ENCODE assay signal across 1 cellular context in genomic region chr15:52710710-52711107, GRCh38.
TF ChIP-seq lines count a peak whose summit lies in the region.

No MANE protein-coding gene starts in this region.

TF ChIP-seq in H1, 55 proteins besides CTCF, POLR2A, EP300 and RAD21 (continued from another document):
- TF ChIP-seq MAFK (IDR thresholded peaks at IDR 0.05; ENCODE audit: low read depth, low read length) (no peak), SAP30 (IDR thresholded peaks at IDR 0.05; ENCODE audit: insufficient read depth, insufficient replicate concordance, low read length) (no peak), SUZ12 (IDR thresholded peaks at IDR 0.05; ENCODE audit: low read length) (no peak), EZH2 (IDR thresholded peaks at IDR 0.05; ENCODE audit: low read depth, low read length, severe bottlenecking) (no peak), CHD7 (IDR thresholded peaks at IDR 0.05; ENCODE audit: insufficient replicate concordance, low read length) (no peak), MAX (IDR thresholded peaks at IDR 0.05) (no peak), SIN3A (conservative IDR thresholded peaks at IDR 0.05 in 1 of 2, IDR thresholded peaks at IDR 0.05 in 1 of 2; ENCODE audit: low read depth in 1 of 2, low read length in 2 of 2) (no peak), CTBP2 (IDR thresholded peaks at IDR 0.05; ENCODE audit: borderline replicate concordance, insufficient read depth, insufficient read length, low read length) (no peak), SRF (IDR thresholded peaks at IDR 0.05; ENCODE audit: low read depth, low read length) (no peak), TAF1 (IDR thresholded peaks at IDR 0.05; ENCODE audit: low read depth, low read length) (no peak), EGR1 (IDR thresholded peaks at IDR 0.05; ENCODE audit: borderline replicate concordance, low read depth, low read length) (no peak), NANOG (IDR thresholded peaks at IDR 0.05; ENCODE audit: insufficient read depth, low read depth, low read length, poor library complexity, severe bottlenecking) (no peak), TBP (IDR thresholded peaks at IDR 0.05; ENCODE audit: low read depth, low read length) (no peak)
TF ChIP-seq in H1: peak in this region for 0.
